11 cellular contexts compared by ENCODE assay signal in genomic region chr2:64262068-64262467, GRCh38.
A peak's percentile ranks its signal among the peaks of the same experiment; 100 is the strongest.
DNase-seq lines count a peak whose midpoint lies in the region; ATAC-seq and TF ChIP-seq lines count a peak whose summit lies in the region.
"Had no signal": no experiment of that assay in that cellular context is flagged by ENCODE, and none has a peak within 500 bp of the region (broad histone marks: within the 10 kb centered on the region; RNA-seq: fewer than 3 reads in every experiment).

No MANE protein-coding gene starts in this region.

- no peak for TF ChIP-seq CTCF in type B pancreatic cell (conservative IDR thresholded peaks at IDR 0.05)

- H2AFZ ChIP-seq in mesenchymal stem cell (ENCODE audit: low read depth, low read length): no peak overlapping the region

- H2BK12ac ChIP-seq in mesenchymal stem cell (ENCODE audit: low read length in 2 of 2): peak overlapping the region in 1 of 2 experiments; percentile 90

- 45% methylated on average over 2 of the region's 3 CpGs for WGBS in mesenchymal stem cell

- no peak overlapping the region for H3K23ac ChIP-seq in mesenchymal stem cell (ENCODE audit: low read length in 2 of 2)

- H3K36me3 ChIP-seq in mesenchymal stem cell (ENCODE audit: control insufficient read depth in 1 of 2, insufficient read depth in 2 of 2, low read depth in 1 of 2, low read length in 2 of 2): no peaks in the 10 kb centered on the region

- H3K36me3 Mint-ChIP-seq in IgD-negative memory B cell: peaks cover 5% of the 10 kb centered on the region
- no peaks in the 10 kb centered on the region for H3K36me3 Mint-ChIP-seq in type B pancreatic cell

- peaks cover 12% of the 10 kb centered on the region for H3K4me1 ChIP-seq in mesenchymal stem cell (ENCODE audit: control insufficient read depth, insufficient read depth, low read depth, low read length)

- H3K4me2 ChIP-seq in mesenchymal stem cell (ENCODE audit: low read length, poor library complexity, severe bottlenecking): no peak overlapping the region

- no peak overlapping the region for H4K8ac ChIP-seq in mesenchymal stem cell (ENCODE audit: low read length)

- H2AK5ac ChIP-seq in mesenchymal stem cell (ENCODE audit: low read length, severe bottlenecking): peak overlapping the region; percentile 28

- H3K4me3 Mint-ChIP-seq in IgD-negative memory B cell (no peak overlapping the region), type B pancreatic cell (peak overlapping the region; percentile 37)
- H3K4me3 Mint-ChIP-seq: activated T-helper 1 cell treated with anti-CD3 and anti-CD28 coated beads, Interleukin-12 subunit alpha, Interleukin-12 subunit beta, Interleukin-2, Interleukin-4 antibody, amounts not matched to agents 30 ng/mL and 10 ng/mL and 1 ng/mL, durations not matched to agents 14 hours and 24 hours and 36 hours; central memory CD8-positive, alpha-beta T cell had no signal

- no peak overlapping the region for H3K14ac ChIP-seq in mesenchymal stem cell (ENCODE audit: low read length in 2 of 2)

- no peak overlapping the region for H3K18ac ChIP-seq in mesenchymal stem cell (ENCODE audit: low read depth in 1 of 2, low read length in 2 of 2)

- no peak overlapping the region for H3K4me3 ChIP-seq in mesenchymal stem cell (ENCODE audit: insufficient read depth in 1 of 2, low read depth in 1 of 2, low read length in 2 of 2)

- H3K27ac ChIP-seq in cingulate gyrus (ENCODE audit: low read depth, low read length) (peak overlapping the region; percentile 47), mesenchymal stem cell (ENCODE audit: low read length, poor library complexity, severe bottlenecking) (no peak overlapping the region)

- no peaks in the 10 kb centered on the region for H3K27me3 ChIP-seq in mesenchymal stem cell (ENCODE audit: control insufficient read depth in 1 of 2, insufficient read depth in 1 of 2, low read length in 2 of 2)

- H3K9me3 Mint-ChIP-seq in IgD-negative memory B cell (no peaks in the 10 kb centered on the region), type B pancreatic cell (peaks cover 4% of the 10 kb centered on the region)
- H3K9me3 Mint-ChIP-seq: activated T-helper 1 cell treated with anti-CD3 and anti-CD28 coated beads, Interleukin-12 subunit alpha, Interleukin-12 subunit beta, Interleukin-2, Interleukin-4 antibody, amounts not matched to agents 30 ng/mL and 10 ng/mL and 1 ng/mL, durations not matched to agents 14 hours and 24 hours and 36 hours; central memory CD8-positive, alpha-beta T cell had no signal

- no peak overlapping the region for H2BK5ac ChIP-seq in mesenchymal stem cell (ENCODE audit: low read depth, low read length, poor library complexity, severe bottlenecking)

- H3K27me3 Mint-ChIP-seq in IgD-negative memory B cell (no peaks in the 10 kb centered on the region), type B pancreatic cell (peaks cover 3% of the 10 kb centered on the region)

- H3K4ac ChIP-seq in mesenchymal stem cell (ENCODE audit: low read depth in 1 of 2, low read length in 2 of 2): no peak overlapping the region

- no peak overlapping the region for H3K9ac ChIP-seq in mesenchymal stem cell (ENCODE audit: low read length)

- H4K91ac ChIP-seq in mesenchymal stem cell (ENCODE audit: low read length): no peak overlapping the region

- H3K4me1 Mint-ChIP-seq in IgD-negative memory B cell (peaks cover 27 to 36% (median 33%) of the 10 kb centered on the region in 3 donors), type B pancreatic cell (ENCODE audit: unreplicated experiment) (peaks cover 44% of the 10 kb centered on the region)
- H3K4me1 Mint-ChIP-seq: central memory CD8-positive, alpha-beta T cell had no signal

- no peak for ATAC-seq in GM19395 (IDR thresholded peaks at IDR 0.05; ENCODE audit: unreplicated experiment)

- no peak overlapping the region for H2BK15ac ChIP-seq in mesenchymal stem cell (ENCODE audit: low read depth, poor library complexity, severe bottlenecking)

- H2BK120ac ChIP-seq in mesenchymal stem cell (ENCODE audit: low read depth, low read length): no peak overlapping the region

- H3K9me3 ChIP-seq in mesenchymal stem cell (ENCODE audit: control insufficient read depth, low read length): no peaks in the 10 kb centered on the region

- H3K79me1 ChIP-seq in mesenchymal stem cell (replicated peaks; ENCODE audit: low read length, poor library complexity, severe bottlenecking): no peaks in the 10 kb centered on the region

- DNase-seq in mesenchymal stem cell (no peak), type B pancreatic cell (ENCODE audit: extremely low spot score, unreplicated experiment) (no peak), UCSD-AML1 (lab: John Stamatoyannopoulos, UW; ENCODE audit: unreplicated experiment) (no peak)
- no peak for DNase-seq in activated CD4-positive, CD25-positive, alpha-beta regulatory T cell (lab: John Stamatoyannopoulos, UW)
- DNase-seq: stimulated activated CD4-positive, alpha-beta T cell treated with anti-CD3 and anti-CD28 coated beads, Interleukin-12 subunit alpha, Interleukin-12 subunit beta, amount 100 ng/mL, for 4 hours; stimulated activated CD8-positive, alpha-beta memory T cell treated with anti-CD3 and anti-CD28 coated beads, Interleukin-4, amount 100 ng/mL, for 48 hours had no signal

- H3K27ac Mint-ChIP-seq in IgD-negative memory B cell (peak overlapping the region in 2 of 3 donors; percentile 16 to 68), type B pancreatic cell (peak overlapping the region; percentile 97)
- H3K27ac Mint-ChIP-seq: activated T-helper 1 cell treated with anti-CD3 and anti-CD28 coated beads, Interleukin-12 subunit alpha, Interleukin-12 subunit beta, Interleukin-2, Interleukin-4 antibody, amounts not matched to agents 30 ng/mL and 10 ng/mL and 1 ng/mL, durations not matched to agents 14 hours and 24 hours and 36 hours had no signal
